In genomic region chr18:54119524-54120019, GRCh38 we compare ENCODE assay signal across 8 cellular contexts.
A peak's percentile ranks its signal among the peaks of the same experiment; 100 is the strongest.
DNase-seq lines count a peak whose midpoint lies in the region; ATAC-seq, FAIRE-seq and TF ChIP-seq lines count a peak whose summit lies in the region.

No MANE protein-coding gene starts in this region.

- TF ChIP-seq POLR2A in HCT116 (IDR thresholded peaks at IDR 0.05; ENCODE audit: borderline replicate concordance, extremely low read depth, insufficient read depth, insufficient read length) (no peak), HepG2 (IDR thresholded peaks at IDR 0.05; ENCODE audit: insufficient read depth in 1 of 2, low read depth in 2 of 2, low read length in 2 of 2) (no peak)

- H2AFZ ChIP-seq in HCT116 (ENCODE audit: low read depth, low read length, poor library complexity, severe bottlenecking) (peak overlapping the region; percentile 97), HepG2 (ENCODE audit: low read length) (peak overlapping the region; percentile 98)

- TF ChIP-seq EP300 in HepG2 (IDR thresholded peaks at IDR 0.05; ENCODE audit: low read depth in 2 of 2, low read length in 2 of 2) (no peak), HepG2 (CRISPR knock-in tag; IDR thresholded peaks at IDR 0.05; ENCODE audit: borderline replicate concordance) (no peak)

- no peaks in the 10 kb centered on the region for H3K9me2 ChIP-seq in HCT116 (ENCODE audit: insufficient read depth)

- H3K36me3 ChIP-seq in HCT116 (ENCODE audit: control insufficient read depth in 1 of 2, insufficient read depth in 2 of 2, low read length in 2 of 2) (no peaks in the 10 kb centered on the region), colonic mucosa (no peaks in the 10 kb centered on the region), HepG2 (replicated peaks in 1 of 2; ENCODE audit: control insufficient read depth in 1 of 2, insufficient read depth in 2 of 2, low read length in 2 of 2) (no peaks in the 10 kb centered on the region)

- H3K79me2 ChIP-seq in HCT116 (ENCODE audit: insufficient read depth, low read length) = no peaks in the 10 kb centered on the region
- no peaks in the 10 kb centered on the region for H3K79me2 ChIP-seq in HepG2 (ENCODE audit: insufficient read depth, low read length)

- H3K4me1 Mint-ChIP-seq in type B pancreatic cell (ENCODE audit: unreplicated experiment) = peaks cover 8% of the 10 kb centered on the region

- peak overlapping the region; percentile 66 for H3K4me3 Mint-ChIP-seq in type B pancreatic cell

- POLR2A ChIA-PET in AG04449 (lab: Yijun Ruan, JAX) (no interaction called here), HCT116 (lab: Charles Lee) (interaction anchor here (0.8 kb wide), 1 partner anchor 14 kb away, joined by 3 read pairs; no protein-coding TSS in a partner anchor), HepG2 (lab: Yijun Ruan, JAX) (no interaction called here)

- peak overlapping the region; percentile 72 for H3K4me2 ChIP-seq in HCT116 (ENCODE audit: low read length)
- peak overlapping the region; percentile 77 for H3K4me2 ChIP-seq in HepG2 (ENCODE audit: low read depth, low read length)

- H3K27ac ChIP-seq in HCT116 (ENCODE audit: low read depth, low read length) = no peak overlapping the region
- H3K27ac ChIP-seq in colonic mucosa = no peak overlapping the region
- no peak overlapping the region for H3K27ac ChIP-seq in HepG2 (ENCODE audit: extremely low read length, insufficient read depth, low read length)

- CTCF ChIA-PET in AG04449 (lab: Yijun Ruan, JAX) (interaction anchor here (0.6 to 10.3 kb wide), 31 partner anchors 8 to 863 kb away, joined by 3 to 117 read pairs (median 5); no protein-coding TSS in a partner anchor), HCT116 (lab: Charles Lee) (interaction anchor here (0.6 to 2.4 kb wide), 8 partner anchors 9 to 741 kb away, joined by 3 to 24 read pairs (median 3); no protein-coding TSS in a partner anchor), HepG2 (lab: Yijun Ruan, JAX; ENCODE audit: low intra/inter-chr PET ratio, low total read pairs) (interaction anchor here (0.8 to 2.5 kb wide), 3 partner anchors 210 to 552 kb away, joined by 3 to 10 read pairs (median 7); no protein-coding TSS in a partner anchor)

- 21% methylated on average over 6 of the region's 6 CpGs for WGBS in HepG2 (ENCODE audit: low lambda C conversion rate)

- no peak overlapping the region for H3K9ac ChIP-seq in HCT116 (ENCODE audit: low read length)
- H3K9ac ChIP-seq in colonic mucosa (ENCODE audit: low read depth in 2 of 2, low read length in 2 of 2) = no peak overlapping the region
- no peak overlapping the region for H3K9ac ChIP-seq in HepG2 (ENCODE audit: insufficient read depth, low read depth, low read length)

- BruUV-seq in HCT116 (replicated peaks; lab: Mats Ljungman, UMichigan) = no TSS peak
- BruUV-seq in HepG2 (replicated peaks; lab: Mats Ljungman, UMichigan) = no TSS peak

- no peaks in the 10 kb centered on the region for H3K36me3 Mint-ChIP-seq in type B pancreatic cell

- peak overlapping the region; percentile 20 for H3K27ac Mint-ChIP-seq in type B pancreatic cell

- H3K9me3 Mint-ChIP-seq in type B pancreatic cell = no peaks in the 10 kb centered on the region

- in situ Hi-C loops in HepG2 (cut with HindIII; ENCODE audit: extremely low pct_ligation_motif_present, low pct_unique_long_range_greater_than_20kb) = loop anchor here (25.0 kb wide), 1 partner anchor 207 kb away; no protein-coding TSS in a partner anchor

- H4K20me1 ChIP-seq in HCT116 (ENCODE audit: insufficient read depth) (no peaks in the 10 kb centered on the region), HepG2 (ENCODE audit: insufficient read depth, low read length) (no peaks in the 10 kb centered on the region)

- H3K4me1 ChIP-seq in HCT116 (ENCODE audit: control insufficient read depth in 1 of 2, insufficient read depth in 2 of 2, low read length in 2 of 2) = peaks cover 0 to 6% of the 10 kb centered on the region in 2 experiments; a peak in 1 of 4 replicates
- no peaks in the 10 kb centered on the region for H3K4me1 ChIP-seq in colonic mucosa
- H3K4me1 ChIP-seq in HepG2 (ENCODE audit: insufficient read depth, low read length) = no peaks in the 10 kb centered on the region

- TF ChIP-seq RAD21 in HCT116 (IDR thresholded peaks at IDR 0.05; ENCODE audit: low read depth) (peak; percentile 75), HepG2 (CRISPR knock-in tag; IDR thresholded peaks at IDR 0.05) (peak; percentile 28; the same call in 1 of the 2 replicates)

- H3K9me3 ChIP-seq in HCT116 (ENCODE audit: control insufficient read depth in 1 of 2, insufficient read depth in 1 of 2, low read depth in 1 of 2, low read length in 2 of 2) (no peaks in the 10 kb centered on the region), colonic mucosa (no peaks in the 10 kb centered on the region), HepG2 (ENCODE audit: low read length) (no peaks in the 10 kb centered on the region)

- H3K27me3 Mint-ChIP-seq in type B pancreatic cell = peaks cover 8% of the 10 kb centered on the region

- H3K27me3 ChIP-seq in HCT116 (ENCODE audit: insufficient read depth, low read length) (no peaks in the 10 kb centered on the region), colonic mucosa (no peaks in the 10 kb centered on the region), HepG2 (ENCODE audit: control insufficient read depth in 1 of 2, insufficient read depth in 2 of 2, low read length in 2 of 2) (no peaks in the 10 kb centered on the region)

- ATAC-seq in HCT116 = peak; percentile 93
- peak; percentile 92 for ATAC-seq in HepG2

- RAD21 ChIA-PET in HCT116 (lab: Charles Lee; ENCODE audit: low non-redundant PET in 1 of 2, low total read pairs in 2 of 2, uncharacterized antibody in 2 of 2, unreplicated experiment in 2 of 2) = interaction anchor here (0.5 to 0.8 kb wide), 2 partner anchors 368 to 553 kb away, joined by 3 read pairs; no protein-coding TSS in a partner anchor

- TF ChIP-seq CTCF in AG04449 (IDR thresholded peaks at IDR 0.05; ENCODE audit: insufficient read depth, low read length, missing control alignments) (peak; percentile 65), GM10266 (IDR thresholded peaks at IDR 0.05; ENCODE audit: control insufficient read depth, insufficient read depth, low read depth, missing control alignments) (peak; percentile 76), HCT116 (IDR thresholded peaks at IDR 0.05 in 2 of 3, conservative IDR thresholded peaks at IDR 0.05 in 1 of 3; ENCODE audit: borderline replicate concordance in 1 of 3, insufficient read depth in 1 of 3, low read depth in 2 of 3, low read length in 2 of 3) (peak; percentile 53 to 88 (median 76); a peak in 5 of 6 replicates), LNCAP (IDR thresholded peaks at IDR 0.05) (peak; percentile 86), colonic mucosa (IDR thresholded peaks at IDR 0.05) (peak; percentile 73), HepG2 (CRISPR knock-in tag; IDR thresholded peaks at IDR 0.05) (peak; percentile 75), type B pancreatic cell (conservative IDR thresholded peaks at IDR 0.05) (peak; percentile 93)

- H3K4me3 ChIP-seq in AG04449 (ENCODE audit: low read depth, low read length) (no peak overlapping the region), HCT116 (replicated peaks in 1 of 2; ENCODE audit: low read depth in 1 of 2, low read length in 2 of 2) (peak overlapping the region; percentile 13 to 40; a peak in 3 of 4 replicates), colonic mucosa (no peak overlapping the region), HepG2 (replicated peaks in 1 of 3; ENCODE audit: insufficient read depth in 1 of 3, low read depth in 2 of 3, low read length in 3 of 3) (peak overlapping the region in 2 of 3 experiments; percentile 8 to 51; a peak in 3 of 6 replicates)

- intact Hi-C loops in HCT116 (cut with micrococcal nuclease) (loop anchor here (1.0 kb wide), 3 partner anchors 210 to 551 kb away; no protein-coding TSS in a partner anchor), colonic mucosa (cut with DNase I) (no loop called here), HepG2 (cut with micrococcal nuclease; ENCODE audit: unreplicated experiment) (loop anchor here (1.0 kb wide), 2 partner anchors 210 to 420 kb away; no protein-coding TSS in a partner anchor)

- no peak for DNase-seq in AG04449 (ENCODE audit: low read depth, low spot score)
- DNase-seq in GM10266 (ENCODE audit: extremely low spot score) = peak; percentile 45
- peak; percentile 55 for DNase-seq in HCT116 (ENCODE audit: low read depth, low spot score)
- DNase-seq in RPMI7951 (ENCODE audit: low read depth) = peak; percentile 52
- peak; percentile 28 for DNase-seq in colonic mucosa
- DNase-seq in HepG2 (ENCODE audit: low spot score) = peak; percentile 55
- no peak for DNase-seq in type B pancreatic cell (ENCODE audit: extremely low spot score, unreplicated experiment)

- FAIRE-seq in HepG2 (lab: Jason Lieb, UNC) = peak; percentile 81

TF ChIP-seq in HCT116, 20 proteins besides CTCF, POLR2A, EP300 and RAD21 (continues in another document):
- TF ChIP-seq ATF3 (IDR thresholded peaks at IDR 0.05) = no peak

TF ChIP-seq in HepG2, 621 proteins besides CTCF, POLR2A, EP300 and RAD21 (continues in another document):
- TF ChIP-seq ZNF792 (CRISPR knock-in tag; IDR thresholded peaks at IDR 0.05) (no peak), ZMAT3 (CRISPR knock-in tag; conservative IDR thresholded peaks at IDR 0.05) (no peak), SRSF1 (optimal IDR thresholded peaks at IDR 0.05; ENCODE audit: low read depth, low read length) (no peak), HNRNPLL (IDR thresholded peaks at IDR 0.05; ENCODE audit: low read depth, low read length, poor library complexity, severe bottlenecking) (no peak), ZBTB7B (CRISPR knock-in tag; IDR thresholded peaks at IDR 0.05) (no peak), ZNF234 (CRISPR knock-in tag; conservative IDR thresholded peaks at IDR 0.05) (no peak), RAD51 (IDR thresholded peaks at IDR 0.05; ENCODE audit: borderline replicate concordance) (no peak), ZUFSP (CRISPR knock-in tag; IDR thresholded peaks at IDR 0.05; ENCODE audit: borderline replicate concordance) (no peak)

Comparison
In these comparisons a context has a peak if more than half of its experiments do, and no peak if none do; other contexts are left out.
1. DNase-seq: peak in GM10266 (single experiment), HCT116 (single experiment), RPMI7951 (single experiment), colonic mucosa (single experiment) and HepG2 (single experiment); none in AG04449 (single experiment) and type B pancreatic cell (single experiment).
2. H3K4me3 ChIP-seq: peak in HCT116 (2 of 2) and HepG2 (2 of 3); none in AG04449 (single experiment) and colonic mucosa (single experiment).
3. Peak in every context shown above with its lines, with median percentiles within 50 percentile points of each other: CTCF ChIP-seq.